8 cellular contexts compared by ENCODE assay signal in the genomic region with DNA sequence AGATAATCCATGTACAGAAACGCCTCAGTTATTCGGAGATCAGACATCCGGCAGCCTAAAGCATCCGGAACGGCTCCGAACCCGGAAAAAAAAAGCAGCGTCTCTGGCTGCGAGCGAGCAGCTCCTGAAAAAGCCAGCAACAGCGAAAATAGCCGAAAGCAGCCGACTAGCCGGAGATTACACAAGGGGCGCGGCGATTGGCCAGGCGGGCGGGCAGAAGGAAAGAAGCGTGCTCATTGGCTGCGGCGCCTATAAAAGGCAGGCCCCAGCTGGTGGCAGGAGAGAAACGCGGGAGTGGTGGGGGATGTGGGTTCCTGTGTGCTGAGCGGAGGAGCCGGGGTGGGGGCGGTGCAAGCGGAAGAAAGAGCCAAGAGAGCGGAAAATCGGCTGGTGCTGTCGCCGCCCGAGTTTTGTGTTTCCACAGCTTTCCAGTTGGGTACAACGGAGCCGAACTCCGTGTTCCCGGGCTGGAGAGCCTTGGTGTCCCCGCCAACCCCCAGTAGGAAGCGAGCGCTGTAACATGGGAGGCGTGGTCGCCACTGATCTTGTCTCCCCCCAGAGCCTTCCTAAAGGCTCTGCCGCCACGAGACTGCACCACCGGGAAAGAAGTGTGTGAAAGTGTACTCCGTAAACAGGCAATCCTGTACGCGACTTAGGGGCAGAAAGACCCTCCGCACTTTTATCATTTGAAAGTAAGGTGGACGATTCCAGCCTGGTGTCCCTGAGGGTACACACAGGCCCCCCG. TPM values are rescaled to one million over a fixed set of nuclear protein-coding genes. Genes with fewer than 3 reads are reported as not detected.
DNase-seq lines count a peak whose midpoint lies in the region; ATAC-seq and TF ChIP-seq lines count a peak whose summit lies in the region.

Gene ARL15, minus strand, starts transcription at position 141 of the 745 bp plus-strand sequence.

- H3K4me3 ChIP-seq in AG04450 (ENCODE audit: low read depth, low read length) (peak within 1 kb of the TSS; percentile 88), spleen (peak within 1 kb of the TSS; percentile 71 to 93 (median 90))

- no peaks in the 10 kb centered on the region; the same call in 1 of the 2 replicates for H3K9me3 ChIP-seq in AG04450 (ENCODE audit: control insufficient read depth, insufficient read depth, low read length)
- no peaks in the 10 kb centered on the region for H3K9me3 ChIP-seq in spleen

- WGBS in spleen, 5 donors, result 0 to 1% (median 0%) methylated on average over 51 of the region's 51 CpGs

- ATAC-seq in GM18909 (IDR thresholded peaks at IDR 0.05; ENCODE audit: poor library complexity, unreplicated experiment) (peak; percentile 98), HG03175 (IDR thresholded peaks at IDR 0.05; ENCODE audit: unreplicated experiment) (peak; percentile 96), WTC11 (peak; percentile 90)

- peak within 1 kb of the TSS; percentile 93 for H3K27ac Mint-ChIP-seq in WTC11

- peaks cover 20% of the 10 kb centered on the region for H3K27me3 Mint-ChIP-seq in WTC11 (ENCODE audit: low read depth)

- no peaks in the 10 kb centered on the region for H3K36me3 ChIP-seq in spleen

- H3K4me1 Mint-ChIP-seq in WTC11, result peaks cover 36% of the 10 kb centered on the region

- CTCF ChIA-PET in AG04450 (lab: Charles Lee) (interaction anchor here (0.6 to 3.0 kb wide), 7 partner anchors 12 to 920 kb away, joined by 3 to 18 read pairs (median 5); no protein-coding TSS in a partner anchor), WTC11 (lab: Charles Lee) (interaction anchor here (0.6 to 2.8 kb wide), 17 partner anchors 8 to 849 kb away, joined by 3 to 18 read pairs (median 4); partner anchors contain the start of gene SNX18)

- DNase-seq in AG04450 (ENCODE audit: low read depth, low spot score), result peak; percentile 93
- peak; percentile 94 for DNase-seq in NCI-H226
- DNase-seq in WTC11 (ENCODE audit: low spot score), result peak; percentile 98
- peak; percentile 68 to 99 (median 97) for DNase-seq in caudate nucleus (lab: John Stamatoyannopoulos, UW)
- DNase-seq in inferior parietal cortex (ENCODE audit: extremely low spot score), result peak; percentile 96
- peak; percentile 99 for DNase-seq in spleen

- TF ChIP-seq CTCF in AG04450 (IDR thresholded peaks at IDR 0.05; ENCODE audit: low read depth, low read length) (no peak), WTC11 (IDR thresholded peaks at IDR 0.05) (no peak), spleen (IDR thresholded peaks at IDR 0.05 in 8 of 11, conservative IDR thresholded peaks at IDR 0.05 in 3 of 11) (peak in 8 of 11 experiments; percentile 11 to 40 (median 17))

- H3K27me3 ChIP-seq in AG04450 (ENCODE audit: control insufficient read depth, insufficient read depth, low read length), result peaks cover 3% of the 10 kb centered on the region
- no peaks in the 10 kb centered on the region for H3K27me3 ChIP-seq in spleen (replicated peaks in 1 of 7)

- TF ChIP-seq POLR2A in spleen (IDR thresholded peaks at IDR 0.05), result peak; percentile 90 to 100 (median 99)

- H3K36me3 Mint-ChIP-seq in WTC11, result no peaks in the 10 kb centered on the region

- H3K9me3 Mint-ChIP-seq in WTC11, result no peaks in the 10 kb centered on the region

- intact Hi-C loops in spleen (cut with DNase I; ENCODE audit: low total_unique reads), result loop anchor here (10.0 kb wide), 1 partner anchor 104 kb away; no protein-coding TSS in a partner anchor

- POLR2A ChIA-PET in AG04450 (lab: Yijun Ruan, JAX), result interaction anchor here (0.5 to 2.4 kb wide), 37 partner anchors 9 to 1078 kb away, joined by 3 to 22 read pairs (median 4); partner anchors contain the start of gene GPX8
- POLR2A ChIA-PET in WTC11 (lab: Charles Lee), result interaction anchor here (0.6 to 1.6 kb wide), 16 partner anchors 9 to 991 kb away, joined by 3 to 9 read pairs (median 4); no protein-coding TSS in a partner anchor

- H3K27ac ChIP-seq in AG04450 (ENCODE audit: low read depth, low read length), result peak within 1 kb of the TSS; percentile 81
- peak within 1 kb of the TSS; percentile 75 for H3K27ac ChIP-seq in caudate nucleus (ENCODE audit: low read depth, low read length)
- peak within 1 kb of the TSS; percentile 82 to 94 (median 91) for H3K27ac ChIP-seq in spleen

- H3K4me1 ChIP-seq in spleen, result peaks cover 0 to 55% (median 29%) of the 10 kb centered on the region in 6 donors

- H3K4me3 Mint-ChIP-seq in WTC11, result peak within 1 kb of the TSS; percentile 92

TF ChIP-seq in WTC11, 78 proteins besides CTCF, POLR2A, EP300 and RAD21 (continues in another document):
- TF ChIP-seq ZNF232 (CRISPR knock-in tag; IDR thresholded peaks at IDR 0.05) (peak; percentile 30), AR (CRISPR knock-in tag; IDR thresholded peaks at IDR 0.05) (peak; percentile 65; the same call in 1 of the 2 replicates), ZBTB21 (CRISPR knock-in tag; IDR thresholded peaks at IDR 0.05; ENCODE audit: borderline replicate concordance) (no peak), ATF1 (CRISPR knock-in tag; IDR thresholded peaks at IDR 0.05) (no peak), RELA (CRISPR knock-in tag; IDR thresholded peaks at IDR 0.05; ENCODE audit: borderline replicate concordance) (no peak), ERG (CRISPR knock-in tag; IDR thresholded peaks at IDR 0.05) (no peak), JAZF1 (CRISPR knock-in tag; IDR thresholded peaks at IDR 0.05) (no peak), NFATC4 (CRISPR knock-in tag; IDR thresholded peaks at IDR 0.05) (0 out of 2 replicates have a peak, but pooled peaks have one; percentile 32), TEAD1 (CRISPR knock-in tag; IDR thresholded peaks at IDR 0.05) (peak; percentile 79; the same call in 1 of the 2 replicates), PREB (CRISPR knock-in tag; IDR thresholded peaks at IDR 0.05; ENCODE audit: borderline replicate concordance) (no peak), SP1 (CRISPR knock-in tag; conservative IDR thresholded peaks at IDR 0.05) (peak; percentile 42; the same call in 1 of the 2 replicates)
- TF ChIP-seq, protein P1, sequence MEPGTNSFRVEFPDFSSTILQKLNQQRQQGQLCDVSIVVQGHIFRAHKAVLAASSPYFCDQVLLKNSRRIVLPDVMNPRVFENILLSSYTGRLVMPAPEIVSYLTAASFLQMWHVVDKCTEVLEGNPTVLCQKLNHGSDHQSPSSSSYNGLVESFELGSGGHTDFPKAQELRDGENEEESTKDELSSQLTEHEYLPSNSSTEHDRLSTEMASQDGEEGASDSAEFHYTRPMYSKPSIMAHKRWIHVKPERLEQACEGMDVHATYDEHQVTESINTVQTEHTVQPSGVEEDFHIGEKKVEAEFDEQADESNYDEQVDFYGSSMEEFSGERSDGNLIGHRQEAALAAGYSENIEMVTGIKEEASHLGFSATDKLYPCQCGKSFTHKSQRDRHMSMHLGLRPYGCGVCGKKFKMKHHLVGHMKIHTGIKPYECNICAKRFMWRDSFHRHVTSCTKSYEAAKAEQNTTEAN (CRISPR knock-in tag; IDR thresholded peaks at IDR 0.05), result no peak

RNA-seq across cellular contexts. Expression of gene ARL15, which starts in this region (rescaled TPM):
- 16.0 and 17.1 TPM in 2 replicates for polyA plus RNA-seq in AG04450 (2011; rRNA removed)
- polyA minus RNA-seq in AG04450 (2011; rRNA and poly(A)+ RNA removed), result 28.8 and 36.8 TPM in 2 replicates
- 20.1 to 23.9 TPM (median 21.5 TPM) in 3 replicates for total RNA-seq in WTC11 (2021)
- 10 to 100 TPM; 25.9 to 70.2 (median 38.3) TPM for total RNA-seq in spleen
- 10 to 100 TPM in 2 of 3 donors, 1 to 10 TPM in 1; 6.3 to 13.0 (median 10.1) TPM for polyA plus RNA-seq in spleen

Comparison
In these comparisons a context has a peak if more than half of its experiments do, and no peak if none do; other contexts are left out.
1. Peak in every context shown above with its lines: DNase-seq, ATAC-seq, H3K4me3 ChIP-seq and H3K27ac ChIP-seq.
2. CTCF ChIP-seq: peak in spleen (8 of 11); none in AG04450 (single experiment) and WTC11 (single experiment).